ENCODE assay signal across 3 cellular contexts in the genomic region with DNA sequence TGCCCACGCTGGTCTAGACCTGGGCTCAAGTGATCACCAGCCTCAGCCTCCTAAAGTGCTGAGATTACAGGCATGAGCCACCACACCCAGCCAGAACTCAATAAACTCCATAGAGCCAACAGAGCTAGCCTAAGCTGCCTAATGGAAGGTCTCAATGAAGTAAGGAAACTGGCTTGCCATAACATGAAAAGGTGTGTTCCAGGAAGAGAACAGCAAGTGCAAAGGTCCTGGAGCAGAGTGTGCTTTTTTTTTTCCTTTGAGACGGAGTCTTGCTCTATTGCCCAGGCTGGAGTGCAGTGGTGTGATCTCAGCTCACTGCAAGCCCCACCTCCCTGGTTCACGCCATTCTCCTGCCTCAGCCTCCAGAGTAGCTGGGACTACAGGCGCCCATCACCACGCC. TPM values are rescaled to one million over a fixed set of nuclear protein-coding genes. Genes with fewer than 3 reads are reported as not detected.
"Had no signal": no experiment of that assay in that cellular context is flagged by ENCODE, and none has a peak within 500 bp of the region (broad histone marks: within the 10 kb centered on the region; RNA-seq: fewer than 3 reads in every experiment).

No MANE protein-coding gene starts in this region.

RNA-seq across cellular contexts. Expression of a gene that starts 15.0 kb away (rescaled TPM):
- total RNA-seq: HT1080, IMR-90 had no signal

RNA-seq across cellular contexts. Expression of a gene that starts 37.9 kb away (rescaled TPM):
- total RNA-seq: HFFc6, HT1080, IMR-90 had no signal
- polyA plus RNA-seq: IMR-90 had no signal
